18 cellular contexts compared by ENCODE assay signal in genomic region chr20:57736738-57737347, GRCh38. TPM values are rescaled to one million over a fixed set of nuclear protein-coding genes. Genes with fewer than 3 reads are reported as not detected.
DNase-seq lines count a peak whose midpoint lies in the region; ATAC-seq, FAIRE-seq and TF ChIP-seq lines count a peak whose summit lies in the region.
"Had no signal": no experiment of that assay in that cellular context is flagged by ENCODE, and none has a peak within 500 bp of the region (broad histone marks: within the 10 kb centered on the region; RNA-seq: fewer than 3 reads in every experiment).

No MANE protein-coding gene starts in this region.

- peak overlapping the region; percentile 36; the same call in 1 of the 2 replicates for H2AFZ ChIP-seq in MM.1S (ENCODE audit: low read length)

- POLR2A ChIA-PET in A549 (lab: Yijun Ruan, JAX) (interaction anchor here (1.4 kb wide), 1 partner anchor 27 kb away, joined by 4 read pairs; the partner anchor contains the start of gene PMEPA1), T-cell (lab: Charles Lee) (no interaction called here)

- peaks cover 24% of the 10 kb centered on the region for H3K4me1 ChIP-seq in A549
- peaks cover 24% of the 10 kb centered on the region for H3K4me1 ChIP-seq in MM.1S (ENCODE audit: low read length)
- no peaks in the 10 kb centered on the region for H3K4me1 ChIP-seq in prostate gland (replicated peaks)

- no peaks in the 10 kb centered on the region for H3K9me3 Mint-ChIP-seq in T-cell
- H3K9me3 Mint-ChIP-seq: H9 had no signal

- FAIRE-seq in A549 (lab: Jason Lieb, UNC): no peak
- FAIRE-seq: A204.1 had no signal

- H4K20me1 ChIP-seq in MM.1S (ENCODE audit: insufficient read depth, low read length): no peaks in the 10 kb centered on the region

- TF ChIP-seq RAD21 in A549 (conservative IDR thresholded peaks at IDR 0.05 in 1 of 2, IDR thresholded peaks at IDR 0.05 in 1 of 2): no peak

- no peak overlapping the region for H3K27ac Mint-ChIP-seq in T-cell
- H3K27ac Mint-ChIP-seq: H9, IgD-negative memory B cell had no signal

- no peaks in the 10 kb centered on the region for H3K36me3 Mint-ChIP-seq in T-cell
- H3K36me3 Mint-ChIP-seq: CD4-positive, CD25-positive, alpha-beta regulatory T cell had no signal

- WGBS in A549 (ENCODE audit: missing lambda C conversion rate): 78% methylated on average over 10 of the region's 10 CpGs
- 54% methylated on average over 10 of the region's 10 CpGs for WGBS in prostate gland

- DNase-seq in A549 (ENCODE audit: low read depth in 1 of 2, low spot score in 1 of 2) (no peak), MM.1S (peak; percentile 59), kidney tubule cell (ENCODE audit: low spot score) (peak; percentile 13), prostate gland (ENCODE audit: low spot score) (no peak), T-cell (no peak)
- DNase-seq in activated CD4-positive, alpha-beta T cell treated with anti-CD3 and anti-CD28 coated beads for 48 hours: no peak
- DNase-seq: AML-193; CD4-positive, CD25-positive, alpha-beta regulatory T cell; DMS53; H9; NCI-H1092; NCI-H2107; NCI-H226 had no signal

- TF ChIP-seq POLR2A in A549 (IDR thresholded peaks at IDR 0.05; ENCODE audit: low read length) (no peak), prostate gland (IDR thresholded peaks at IDR 0.05) (no peak)

- no peaks in the 10 kb centered on the region for H3K79me2 ChIP-seq in MM.1S (ENCODE audit: low read length)

- no peaks in the 10 kb centered on the region for H3K9me2 ChIP-seq in MM.1S (replicated peaks; ENCODE audit: insufficient read depth, low read length)

- no peak overlapping the region for H3K9ac ChIP-seq in MM.1S (ENCODE audit: low read length)

- H3K27me3 Mint-ChIP-seq in T-cell: peaks cover 16 to 28% of the 10 kb centered on the region in 2 donors

- H3K4me1 Mint-ChIP-seq in T-cell: no peaks in the 10 kb centered on the region
- H3K4me1 Mint-ChIP-seq: CD4-positive, CD25-positive, alpha-beta regulatory T cell had no signal

- H3K36me3 ChIP-seq in MM.1S (replicated peaks; ENCODE audit: insufficient read depth, low read length) (no peaks in the 10 kb centered on the region), prostate gland (no peaks in the 10 kb centered on the region)

- no peak overlapping the region for H3K4me3 ChIP-seq in A549
- H3K4me3 ChIP-seq in MM.1S (ENCODE audit: low read length): no peak overlapping the region; the same call in 1 of the 2 replicates
- H3K4me3 ChIP-seq in prostate gland: no peak overlapping the region

- no peak overlapping the region; the same call in 2 of the 3 replicates for H3K4me2 ChIP-seq in A549
- peak overlapping the region; percentile 54 for H3K4me2 ChIP-seq in MM.1S (ENCODE audit: low read depth, low read length)

- TF ChIP-seq EP300 in A549 (IDR thresholded peaks at IDR 0.05): no peak

- no peak overlapping the region for H3K4me3 Mint-ChIP-seq in T-cell
- H3K4me3 Mint-ChIP-seq: CD4-positive, CD25-positive, alpha-beta regulatory T cell; H9 had no signal

- 0 out of 2 replicates have a peak, but pooled peaks cover 6% of the 10 kb centered on the region for H3F3A ChIP-seq in MM.1S (ENCODE audit: insufficient read depth, low read length)

- no peak for TF ChIP-seq CTCF in A549 (IDR thresholded peaks at IDR 0.05)
- no peak for TF ChIP-seq CTCF in MM.1S (IDR thresholded peaks at IDR 0.05; ENCODE audit: low read length)
- TF ChIP-seq CTCF in prostate gland (IDR thresholded peaks at IDR 0.05): no peak

- H3K27ac ChIP-seq in A549 (peak overlapping the region; percentile 17 to 70; a peak in 4 of 6 replicates), MM.1S (ENCODE audit: low read length) (peak overlapping the region; percentile 33; the same call in 1 of the 2 replicates), prostate gland (peak overlapping the region; percentile 46 to 75)
- H3K27ac ChIP-seq: RWPE1 had no signal

- intact Hi-C loops in prostate gland (cut with DNase I): no loop called here

- ATAC-seq in A549 (no peak), T-cell (replicated peaks in 1 of 4) (no peak), HG03571 (IDR thresholded peaks at IDR 0.05; ENCODE audit: unreplicated experiment) (no peak), GM19467 (IDR thresholded peaks at IDR 0.05; ENCODE audit: unreplicated experiment) (no peak)

- H3K9me3 ChIP-seq in A549 (no peaks in the 10 kb centered on the region), MM.1S (replicated peaks; ENCODE audit: insufficient read depth, low read length) (no peaks in the 10 kb centered on the region), prostate gland (no peaks in the 10 kb centered on the region)

- H3K27me3 ChIP-seq in MM.1S (replicated peaks; ENCODE audit: insufficient read depth, low read length) (0 out of 2 replicates have a peak, but pooled peaks cover 4% of the 10 kb centered on the region), prostate gland (replicated peaks; ENCODE audit: insufficient read depth) (no peaks in the 10 kb centered on the region)

- CTCF ChIA-PET in A549 (lab: Yijun Ruan, JAX) (interaction anchor here (1.7 to 3.7 kb wide), 2 partner anchors 17 to 36 kb away, joined by 4 to 17 read pairs; no protein-coding TSS in a partner anchor), T-cell (lab: Charles Lee) (no interaction called here)

TF ChIP-seq in A549, 52 proteins besides CTCF, POLR2A, EP300 and RAD21:
- no peak for TF ChIP-seq CHD4 (IDR thresholded peaks at IDR 0.05; ENCODE audit: borderline replicate concordance)
- TF ChIP-seq EHMT2 (IDR thresholded peaks at IDR 0.05; ENCODE audit: low read depth): no peak
- TF ChIP-seq ELK1 (IDR thresholded peaks at IDR 0.05; ENCODE audit: low read depth, low read length): no peak

RNA-seq across cellular contexts. Expression of gene PMEPA1, which starts 27.0 kb away (rescaled TPM):
- 131 and 150 TPM in 2 replicates for polyA plus RNA-seq in A549 (2011; rRNA removed)
- polyA plus RNA-seq in A549 (2012; cell fraction: cytosol; rRNA removed): 145 and 229 TPM in 2 replicates
- polyA plus RNA-seq in A549 (2012; cell fraction: nucleus; rRNA removed): 263 and 339 TPM in 2 replicates
- polyA plus RNA-seq in A549 (2017; fragmentation: RNase III; extraction: RNeasy Plus Mini Kit Qiagen cat#74134 plus additional on column Dnase treatment): 114 to 152 TPM (median 147 TPM) in 3 replicates
- 151 and 188 TPM in 2 replicates for polyA minus RNA-seq in A549 (2011; rRNA and poly(A)+ RNA removed)
- total RNA-seq in prostate gland: 100 to 1,000 TPM in 1 of 2 donors, 10 to 100 TPM in 1; 96.5 to 245 TPM
- 10 to 100 TPM in 3 of 5 donors, 1 to 10 TPM in 2; 6.0 to 30.4 (median 21.7) TPM for total RNA-seq in T-cell

Comparison
In these comparisons a context has a peak if more than half of its experiments do, and no peak if none do; other contexts are left out.
1. DNase-seq: peak in MM.1S (single experiment) and kidney tubule cell (single experiment); none in A549 (0 of 2), prostate gland (single experiment), T-cell (0 of 34) and activated CD4-positive, alpha-beta T cell treated with anti-CD3 and anti-CD28 coated beads for 48 hours (single experiment).
2. Peak in every context shown above with its lines, with median percentiles within 50 percentile points of each other: H3K27ac ChIP-seq.